Comparison of ENCODE assay signal across 17 cellular contexts in genomic region chr19:13954185-13954584, GRCh38. TPM values are rescaled to one million over a fixed set of nuclear protein-coding genes. Genes with fewer than 3 reads are reported as not detected.
DNase-seq lines count a peak whose midpoint lies in the region; ATAC-seq, FAIRE-seq and TF ChIP-seq lines count a peak whose summit lies in the region.
"Had no signal": no experiment of that assay in that cellular context is flagged by ENCODE, and none has a peak within 500 bp of the region (broad histone marks: within the 10 kb centered on the region; RNA-seq: fewer than 3 reads in every experiment).

No MANE protein-coding gene starts in this region.

- POLR2A ChIA-PET in activated B cell treated with CpG ODN at 0.5 μM for 24 hours (lab: Charles Lee) = interaction anchor here (0.9 to 2.9 kb wide), 2 partner anchors 24 to 32 kb away, joined by 3 to 30 read pairs; no protein-coding TSS in a partner anchor

- H3K9me3 ChIP-seq in pancreas = no peaks in the 10 kb centered on the region
- H3K9me3 ChIP-seq: lower lobe of right lung, transverse colon had no signal

- TF ChIP-seq CTCF in activated B cell treated with CpG ODN at 0.5 μM for 24 hours (IDR thresholded peaks at IDR 0.05) (no peak), glutamatergic neuron (IDR thresholded peaks at IDR 0.05; ENCODE audit: partially characterized antibody, unreplicated experiment) (no peak), pancreas (IDR thresholded peaks at IDR 0.05) (no peak)

- no peak for DNase-seq in activated T-cell treated with anti-CD3 and anti-CD28 coated beads, Interleukin-2, amount 50 U/mL, for 72 hours
- no peak for DNase-seq in activated T-cell treated with anti-CD3 and anti-CD28 coated beads, Interleukin-2, amount 50 U/mL, for 1 hour
- DNase-seq in activated B cell treated with CpG ODN at 0.5 μM for 24 hours = no peak
- DNase-seq in glutamatergic neuron = no peak
- DNase-seq in stimulated activated naive CD8-positive, alpha-beta T cell treated with anti-CD3 and anti-CD28 coated beads, Interleukin-15, amount 100 ng/mL, for 72 hours = no peak
- no peak for DNase-seq in HK-2 (ENCODE audit: unreplicated experiment)
- no peak for DNase-seq in NCI-H1694 (lab: John Stamatoyannopoulos, UW)
- no peak for DNase-seq in pancreas
- DNase-seq: amniotic stem cell, dermis blood vessel endothelial cell, DMS53, lower lobe of right lung, NCI-H146, NCI-H510A, transverse colon had no signal

- peaks cover 0 to 10% of the 10 kb centered on the region in 2 donors for H3K36me3 Mint-ChIP-seq in activated T-cell treated with anti-CD3 and anti-CD28 coated beads, Interleukin-2, amount 50 U/mL, for 72 hours (ENCODE audit: insufficient read depth in 2 of 2)
- H3K36me3 Mint-ChIP-seq in activated B cell treated with CpG ODN at 0.5 μM for 24 hours (ENCODE audit: low read depth) (peaks cover 43% of the 10 kb centered on the region), glutamatergic neuron (ENCODE audit: unreplicated experiment) (no peaks in the 10 kb centered on the region)

- 88 to 94% methylated on average over 15 of the region's 15 CpGs for WGBS in pancreas, 2 donors

- H3K4me1 Mint-ChIP-seq in activated T-cell treated with anti-CD3 and anti-CD28 coated beads, Interleukin-2, amount 50 U/mL, for 72 hours (ENCODE audit: low read depth) = peaks cover 18% of the 10 kb centered on the region
- H3K4me1 Mint-ChIP-seq in activated B cell treated with CpG ODN at 0.5 μM for 24 hours = peaks cover 18% of the 10 kb centered on the region
- H3K4me1 Mint-ChIP-seq in glutamatergic neuron (ENCODE audit: low read depth, unreplicated experiment) = peaks cover 11% of the 10 kb centered on the region
- peaks cover 31% of the 10 kb centered on the region for H3K4me1 Mint-ChIP-seq in stimulated activated naive CD8-positive, alpha-beta T cell treated with anti-CD3 and anti-CD28 coated beads, Interleukin-15, amount 100 ng/mL, for 72 hours

- H3K27ac Mint-ChIP-seq in activated T-cell treated with anti-CD3 and anti-CD28 coated beads, Interleukin-2, amount 50 U/mL, for 72 hours = no peak overlapping the region
- H3K27ac Mint-ChIP-seq in activated B cell treated with CpG ODN at 0.5 μM for 24 hours = no peak overlapping the region
- H3K27ac Mint-ChIP-seq in glutamatergic neuron (ENCODE audit: unreplicated experiment) = no peak overlapping the region
- H3K27ac Mint-ChIP-seq in stimulated activated naive CD8-positive, alpha-beta T cell treated with anti-CD3 and anti-CD28 coated beads, Interleukin-15, amount 100 ng/mL, for 72 hours = no peak overlapping the region

- peaks cover 6 to 9% (median 8%) of the 10 kb centered on the region in 3 donors for H3K4me1 ChIP-seq in pancreas

- intact Hi-C loops in activated B cell treated with CpG ODN at 0.5 μM for 24 hours (cut with micrococcal nuclease) (no loop called here), pancreas (cut with DNase I) (no loop called here)

- H3K36me3 ChIP-seq in pancreas = peaks cover 5 to 19% (median 8%) of the 10 kb centered on the region in 3 donors

- peak overlapping the region; percentile 99 to 100 for H3K4me3 Mint-ChIP-seq in activated T-cell treated with anti-CD3 and anti-CD28 coated beads, Interleukin-2, amount 50 U/mL, for 72 hours
- H3K4me3 Mint-ChIP-seq in activated B cell treated with CpG ODN at 0.5 μM for 24 hours = peak overlapping the region; percentile 94
- peak overlapping the region; percentile 20 for H3K4me3 Mint-ChIP-seq in glutamatergic neuron (ENCODE audit: unreplicated experiment)
- H3K4me3 Mint-ChIP-seq in stimulated activated naive CD8-positive, alpha-beta T cell treated with anti-CD3 and anti-CD28 coated beads, Interleukin-15, amount 100 ng/mL, for 72 hours = peak overlapping the region; percentile 87 to 100

- H3K4me3 ChIP-seq in pancreas = no peak overlapping the region

- no peaks in the 10 kb centered on the region for H3K9me3 Mint-ChIP-seq in activated T-cell treated with anti-CD3 and anti-CD28 coated beads, Interleukin-2, amount 50 U/mL, for 72 hours
- H3K9me3 Mint-ChIP-seq in activated B cell treated with CpG ODN at 0.5 μM for 24 hours (no peaks in the 10 kb centered on the region), glutamatergic neuron (ENCODE audit: unreplicated experiment) (peaks cover 3% of the 10 kb centered on the region)
- no peaks in the 10 kb centered on the region for H3K9me3 Mint-ChIP-seq in stimulated activated naive CD8-positive, alpha-beta T cell treated with anti-CD3 and anti-CD28 coated beads, Interleukin-15, amount 100 ng/mL, for 72 hours

- no peak for FAIRE-seq in pancreas (lab: Jason Lieb, UNC)

- no peaks in the 10 kb centered on the region for H3K27me3 ChIP-seq in pancreas
- H3K27me3 ChIP-seq: transverse colon had no signal

- CTCF ChIA-PET in activated B cell treated with CpG ODN at 0.5 μM for 24 hours (lab: Charles Lee) = no interaction called here

- H3K27me3 Mint-ChIP-seq in activated T-cell treated with anti-CD3 and anti-CD28 coated beads, Interleukin-2, amount 50 U/mL, for 72 hours (ENCODE audit: low read depth) = no peaks in the 10 kb centered on the region
- H3K27me3 Mint-ChIP-seq in activated B cell treated with CpG ODN at 0.5 μM for 24 hours (no peaks in the 10 kb centered on the region), glutamatergic neuron (ENCODE audit: unreplicated experiment) (peaks cover 12% of the 10 kb centered on the region)
- H3K27me3 Mint-ChIP-seq in stimulated activated naive CD8-positive, alpha-beta T cell treated with anti-CD3 and anti-CD28 coated beads, Interleukin-15, amount 100 ng/mL, for 72 hours = no peaks in the 10 kb centered on the region

- ATAC-seq in activated T-cell treated with anti-CD3 and anti-CD28 coated beads, Interleukin-2, amount 50 U/mL, for 72 hours (replicated peaks in 1 of 2) = no peak
- ATAC-seq in activated B cell treated with CpG ODN at 0.5 μM for 24 hours (ENCODE audit: low read depth) (no peak), pancreas (no peak)
- ATAC-seq in stimulated activated naive CD8-positive, alpha-beta T cell treated with anti-CD3 and anti-CD28 coated beads, Interleukin-15, amount 100 ng/mL, for 72 hours = no peak
- ATAC-seq: lower lobe of right lung, Panc1 had no signal

- H3K27ac ChIP-seq in pancreas = no peak overlapping the region
- H3K27ac ChIP-seq: KMS-11 had no signal

RNA-seq across cellular contexts. Expression of gene DCAF15, which starts 1.9 kb away (rescaled TPM):
- 10 to 100 TPM; 62.9 to 79.8 TPM for total RNA-seq in activated T-cell treated with anti-CD3 and anti-CD28 coated beads, Interleukin-2, amount 50 U/mL, for 72 hours
- 71.4 and 83.4 TPM in 2 replicates for total RNA-seq in activated B cell treated with CpG ODN at 0.5 μM for 24 hours
- total RNA-seq in glutamatergic neuron (ENCODE audit: unreplicated experiment) = 84.4 TPM
- 10 to 100 TPM in 3 of 6 donors, 1 to 10 TPM in 3; 7.8 to 15.2 (median 10.3) TPM for total RNA-seq in pancreas
- 10 to 100 TPM; 37.8 to 50.7 TPM for polyA plus RNA-seq in pancreas

RNA-seq across cellular contexts. Expression of gene PODNL1, which starts 16.0 kb away (rescaled TPM):
- under 1 TPM in 1 of 2 donors, not detected in 1; 0.81 TPM for total RNA-seq in activated T-cell treated with anti-CD3 and anti-CD28 coated beads, Interleukin-2, amount 50 U/mL, for 72 hours
- 0.44 TPM in 1 of 2 replicates, not detected in the other for total RNA-seq in activated B cell treated with CpG ODN at 0.5 μM for 24 hours
- 8.9 TPM for total RNA-seq in glutamatergic neuron (ENCODE audit: unreplicated experiment)
- 1 to 10 TPM in 1 of 6 donors, under 1 TPM in 3, not detected in 2; 0.25 to 2.0 (median 0.84) TPM for total RNA-seq in pancreas
- under 1 TPM; 0.40 to 0.76 TPM for polyA plus RNA-seq in pancreas

RNA-seq across cellular contexts. Expression of gene CC2D1A, which starts 48.2 kb away (rescaled TPM):
- 10 to 100 TPM; 39.4 to 44.7 TPM for total RNA-seq in activated T-cell treated with anti-CD3 and anti-CD28 coated beads, Interleukin-2, amount 50 U/mL, for 72 hours
- total RNA-seq in activated B cell treated with CpG ODN at 0.5 μM for 24 hours (32.4 and 35.6 TPM in 2 replicates), glutamatergic neuron (ENCODE audit: unreplicated experiment) (56.3 TPM), pancreas (10 to 100 TPM; 23.0 to 29.7 (median 26.2) TPM)
- polyA plus RNA-seq in pancreas = 10 to 100 TPM; 57.5 to 78.6 TPM

RNA-seq across cellular contexts. Expression of gene BRME1, which starts 48.3 kb away (rescaled TPM):
- 10 to 100 TPM; 13.2 to 15.7 TPM for total RNA-seq in activated T-cell treated with anti-CD3 and anti-CD28 coated beads, Interleukin-2, amount 50 U/mL, for 72 hours
- total RNA-seq in activated B cell treated with CpG ODN at 0.5 μM for 24 hours (1.2 and 2.0 TPM in 2 replicates), glutamatergic neuron (ENCODE audit: unreplicated experiment) (4.6 TPM), pancreas (1 to 10 TPM; 2.6 to 4.5 (median 3.9) TPM)
- polyA plus RNA-seq in pancreas = 10 to 100 TPM in 1 of 2 donors, 1 to 10 TPM in 1; 8.1 to 15.3 TPM

RNA-seq across cellular contexts. Expression of gene RFX1, which starts 51.9 kb away (rescaled TPM):
- total RNA-seq in activated T-cell treated with anti-CD3 and anti-CD28 coated beads, Interleukin-2, amount 50 U/mL, for 72 hours = 10 to 100 TPM; 11.4 to 11.9 TPM
- 19.0 and 19.9 TPM in 2 replicates for total RNA-seq in activated B cell treated with CpG ODN at 0.5 μM for 24 hours
- 9.4 TPM for total RNA-seq in glutamatergic neuron (ENCODE audit: unreplicated experiment)
- total RNA-seq in pancreas = 10 to 100 TPM in 1 of 6 donors, 1 to 10 TPM in 5; 5.5 to 10.6 (median 6.8) TPM
- polyA plus RNA-seq in pancreas = 10 to 100 TPM; 11.7 to 55.6 TPM

Comparison
In these comparisons a context has a peak if more than half of its experiments do, and no peak if none do; other contexts are left out.
1. H3K4me3 Mint-ChIP-seq: peak in every context shown above with its lines; median percentile 100 in activated T-cell treated with anti-CD3 and anti-CD28 coated beads, Interleukin-2, amount 50 U/mL, for 72 hours; 94 in activated B cell treated with CpG ODN at 0.5 μM for 24 hours; 94 in stimulated activated naive CD8-positive, alpha-beta T cell treated with anti-CD3 and anti-CD28 coated beads, Interleukin-15, amount 100 ng/mL, for 72 hours; 20 in glutamatergic neuron.